ENCODE assay signal across 1 cellular context in genomic region chr5:131515348-131515747, GRCh38.
TF ChIP-seq lines count a peak whose summit lies in the region.

No MANE protein-coding gene starts in this region.

TF ChIP-seq in GM12878, 131 proteins besides CTCF, POLR2A, EP300 and RAD21 (continued from another document):
- TF ChIP-seq CUX1 (IDR thresholded peaks at IDR 0.05; ENCODE audit: insufficient replicate concordance, low read depth, low read length) (no peak), MXI1 (IDR thresholded peaks at IDR 0.05; ENCODE audit: low read depth, low read length) (no peak), BCLAF1 (IDR thresholded peaks at IDR 0.05) (no peak), YY1 (IDR thresholded peaks at IDR 0.05; ENCODE audit: low read depth, low read length) (no peak), NRF1 (conservative IDR thresholded peaks at IDR 0.05; ENCODE audit: low read depth, low read length) (no peak), CHD2 (IDR thresholded peaks at IDR 0.05; ENCODE audit: borderline replicate concordance, low read depth, low read length) (no peak), NFYA (IDR thresholded peaks at IDR 0.05; ENCODE audit: borderline replicate concordance, low read depth, low read length) (no peak), RELB (IDR thresholded peaks at IDR 0.05; ENCODE audit: low read depth) (no peak), PBX3 (IDR thresholded peaks at IDR 0.05; ENCODE audit: insufficient replicate concordance, low read depth, low read length) (no peak), SMAD1 (IDR thresholded peaks at IDR 0.05; ENCODE audit: low read depth, partially characterized antibody) (no peak), BCL11A (IDR thresholded peaks at IDR 0.05; ENCODE audit: low read depth, low read length) (no peak), SKIL (IDR thresholded peaks at IDR 0.05; ENCODE audit: low read depth, poor library complexity, severe bottlenecking) (no peak), EED (IDR thresholded peaks at IDR 0.05; ENCODE audit: low read depth) (no peak)
- TF ChIP-seq, protein P1, sequence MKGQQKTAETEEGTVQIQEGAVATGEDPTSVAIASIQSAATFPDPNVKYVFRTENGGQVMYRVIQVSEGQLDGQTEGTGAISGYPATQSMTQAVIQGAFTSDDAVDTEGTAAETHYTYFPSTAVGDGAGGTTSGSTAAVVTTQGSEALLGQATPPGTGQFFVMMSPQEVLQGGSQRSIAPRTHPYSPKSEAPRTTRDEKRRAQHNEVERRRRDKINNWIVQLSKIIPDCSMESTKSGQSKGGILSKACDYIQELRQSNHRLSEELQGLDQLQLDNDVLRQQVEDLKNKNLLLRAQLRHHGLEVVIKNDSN (IDR thresholded peaks at IDR 0.05; ENCODE audit: borderline replicate concordance, extremely low read length, insufficient read depth, low read depth, low read length), result no peak
- TF ChIP-seq, protein P2, sequence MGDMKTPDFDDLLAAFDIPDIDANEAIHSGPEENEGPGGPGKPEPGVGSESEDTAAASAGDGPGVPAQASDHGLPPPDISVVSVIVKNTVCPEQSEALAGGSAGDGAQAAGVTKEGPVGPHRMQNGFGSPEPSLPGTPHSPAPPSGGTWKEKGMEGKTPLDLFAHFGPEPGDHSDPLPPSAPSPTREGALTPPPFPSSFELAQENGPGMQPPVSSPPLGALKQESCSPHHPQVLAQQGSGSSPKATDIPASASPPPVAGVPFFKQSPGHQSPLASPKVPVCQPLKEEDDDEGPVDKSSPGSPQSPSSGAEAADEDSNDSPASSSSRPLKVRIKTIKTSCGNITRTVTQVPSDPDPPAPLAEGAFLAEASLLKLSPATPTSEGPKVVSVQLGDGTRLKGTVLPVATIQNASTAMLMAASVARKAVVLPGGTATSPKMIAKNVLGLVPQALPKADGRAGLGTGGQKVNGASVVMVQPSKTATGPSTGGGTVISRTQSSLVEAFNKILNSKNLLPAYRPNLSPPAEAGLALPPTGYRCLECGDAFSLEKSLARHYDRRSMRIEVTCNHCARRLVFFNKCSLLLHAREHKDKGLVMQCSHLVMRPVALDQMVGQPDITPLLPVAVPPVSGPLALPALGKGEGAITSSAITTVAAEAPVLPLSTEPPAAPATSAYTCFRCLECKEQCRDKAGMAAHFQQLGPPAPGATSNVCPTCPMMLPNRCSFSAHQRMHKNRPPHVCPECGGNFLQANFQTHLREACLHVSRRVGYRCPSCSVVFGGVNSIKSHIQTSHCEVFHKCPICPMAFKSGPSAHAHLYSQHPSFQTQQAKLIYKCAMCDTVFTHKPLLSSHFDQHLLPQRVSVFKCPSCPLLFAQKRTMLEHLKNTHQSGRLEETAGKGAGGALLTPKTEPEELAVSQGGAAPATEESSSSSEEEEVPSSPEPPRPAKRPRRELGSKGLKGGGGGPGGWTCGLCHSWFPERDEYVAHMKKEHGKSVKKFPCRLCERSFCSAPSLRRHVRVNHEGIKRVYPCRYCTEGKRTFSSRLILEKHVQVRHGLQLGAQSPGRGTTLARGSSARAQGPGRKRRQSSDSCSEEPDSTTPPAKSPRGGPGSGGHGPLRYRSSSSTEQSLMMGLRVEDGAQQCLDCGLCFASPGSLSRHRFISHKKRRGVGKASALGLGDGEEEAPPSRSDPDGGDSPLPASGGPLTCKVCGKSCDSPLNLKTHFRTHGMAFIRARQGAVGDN (IDR thresholded peaks at IDR 0.05), result no peak
